23 cellular contexts compared by ENCODE assay signal in the genomic region with DNA sequence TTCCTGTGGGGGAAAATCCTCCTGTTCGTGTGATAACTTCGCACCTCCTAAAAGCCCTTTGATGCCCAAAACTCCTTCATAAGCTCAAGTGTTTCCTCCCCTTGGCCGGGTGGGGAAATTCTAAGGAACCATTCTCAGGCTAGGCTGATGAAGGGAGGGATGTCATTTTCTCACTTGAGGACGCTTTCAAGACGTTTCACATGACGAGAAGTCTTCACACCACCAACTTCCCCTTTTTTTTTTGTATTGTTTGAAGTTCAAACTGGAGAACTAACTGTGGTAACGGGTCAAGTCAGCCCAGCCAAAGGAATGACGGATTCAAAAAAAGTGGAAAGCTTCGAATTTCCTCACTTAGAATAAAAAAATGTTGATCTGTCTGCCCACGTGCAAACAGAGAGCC.
DNase-seq lines count a peak whose midpoint lies in the region; ATAC-seq, FAIRE-seq and TF ChIP-seq lines count a peak whose summit lies in the region.
"Had no signal": no experiment of that assay in that cellular context is flagged by ENCODE, and none has a peak within 500 bp of the region (broad histone marks: within the 10 kb centered on the region; RNA-seq: fewer than 3 reads in every experiment).

No MANE protein-coding gene starts in this region.

- no peaks in the 10 kb centered on the region; a peak in 1 of 5 replicates for H3K4me1 ChIP-seq in K562 (replicated peaks in 1 of 2; ENCODE audit: control insufficient read depth in 2 of 2, insufficient read depth in 2 of 2, low read length in 2 of 2)
- no peaks in the 10 kb centered on the region for H3K4me1 ChIP-seq in small intestine (ENCODE audit: control insufficient read depth in 2 of 2, insufficient read depth in 1 of 2, low read depth in 1 of 2, low read length in 1 of 2)
- H3K4me1 ChIP-seq: adrenal gland had no signal

- DNase-seq in NOMO-1 (lab: John Stamatoyannopoulos, UW; ENCODE audit: unreplicated experiment in 2 of 2) (peak; percentile 51 to 54), NOMO-1 treated with dmso at 0.1 percent for 144 hours (lab: John Stamatoyannopoulos, UW; ENCODE audit: unreplicated experiment) (no peak), NB4 (ENCODE audit: low read depth) (peak; percentile 76), K562 (ENCODE audit: extremely low read depth in 1 of 4, low spot score in 3 of 4) (no peak), small intestine (no peak)
- DNase-seq in activated CD4-positive, alpha-beta T cell treated with anti-CD3 and anti-CD28 coated beads for 4 hours, result no peak
- DNase-seq: 8988T; activated B cell treated with CpG ODN at 0.5 μM for 24 hours; activated CD4-positive, alpha-beta memory T cell treated with anti-CD3 and anti-CD28 coated beads for 36 hours; adrenal gland; AML-193; cortex of kidney; GM23248; heart left ventricle; KG1; NCI-H524 treated with DMSO at 0.1 percent for 48 hours; SHP77; stimulated activated CD4-positive, alpha-beta T cell treated with anti-CD3 and anti-CD28 coated beads, Interleukin-4, amount 100 ng/mL, for 24 hours had no signal

- H2AFZ ChIP-seq in K562 (ENCODE audit: low read depth, low read length), result no peak overlapping the region
- H2AFZ ChIP-seq: GM23248 had no signal

- no peak overlapping the region for H3K27ac ChIP-seq in K562 (ENCODE audit: extremely low read depth, low read depth, low read length)
- no peak overlapping the region for H3K27ac ChIP-seq in small intestine (ENCODE audit: low read depth in 1 of 2, low read length in 1 of 2)
- H3K27ac ChIP-seq: adrenal gland, GM23248, heart left ventricle, neutrophil had no signal

- TF ChIP-seq EP300 in K562 (IDR thresholded peaks at IDR 0.05; ENCODE audit: low read length), result no peak

- CTCF ChIA-PET in K562 (lab: Yijun Ruan, JAX; ENCODE audit: low intra/inter-chr PET ratio), result no interaction called here

- ATAC-seq in K562 (no peak), HG03354 (IDR thresholded peaks at IDR 0.05; ENCODE audit: poor library complexity, severe bottlenecking, unreplicated experiment) (no peak), HG03159 (IDR thresholded peaks at IDR 0.05; ENCODE audit: unreplicated experiment) (no peak)
- ATAC-seq: heart left ventricle had no signal

- no peak overlapping the region for H3K4me2 ChIP-seq in K562 (ENCODE audit: insufficient read depth, low read length)

- H3K36me3 ChIP-seq in K562 (ENCODE audit: control insufficient read depth, insufficient read depth, low read length) (no peaks in the 10 kb centered on the region), small intestine (ENCODE audit: control insufficient read depth in 2 of 2, insufficient read depth in 2 of 2, low read length in 2 of 2) (no peaks in the 10 kb centered on the region)
- H3K36me3 ChIP-seq: adrenal gland, heart left ventricle, neutrophil had no signal

- no peaks in the 10 kb centered on the region; the same call in none of the 2 replicates for H4K20me1 ChIP-seq in K562 (replicated peaks; ENCODE audit: control insufficient read depth, insufficient read depth, low read length)

- in situ Hi-C loops in K562 (cut with MboI), result no loop called here

- no peak for TF ChIP-seq CTCF in NB4 (IDR thresholded peaks at IDR 0.05; ENCODE audit: low read depth, low read length)
- no peak for TF ChIP-seq CTCF in K562 (IDR thresholded peaks at IDR 0.05 in 2 of 3, conservative IDR thresholded peaks at IDR 0.05 in 1 of 3; ENCODE audit: insufficient read depth in 2 of 3, low read depth in 1 of 3, low read length in 3 of 3)

- 2% methylated on average over 10 of the region's 10 CpGs for WGBS in K562 (ENCODE audit: insufficient coverage, low coverage, missing lambda C conversion rate)
- WGBS in small intestine, 3 donors, result 60 to 81% (median 69%) methylated on average over 10 of the region's 10 CpGs

- no peak overlapping the region for H3K4me3 ChIP-seq in NB4 (ENCODE audit: low read depth, low read length)
- no peak overlapping the region for H3K4me3 ChIP-seq in K562
- H3K4me3 ChIP-seq in small intestine (ENCODE audit: low read depth in 1 of 2, low read length in 2 of 2), result no peak overlapping the region
- H3K4me3 ChIP-seq: adrenal gland, GM23248, heart left ventricle had no signal

- no peak for TF ChIP-seq RAD21 in K562 (CRISPR knock-in tag; conservative IDR thresholded peaks at IDR 0.05 in 1 of 2, IDR thresholded peaks at IDR 0.05 in 1 of 2)

- intact Hi-C loops in K562 (cut with micrococcal nuclease), result loop anchor here (10.0 kb wide), 1 partner anchor 625 kb away; no protein-coding TSS in a partner anchor

- TF ChIP-seq POLR2A in NB4 (IDR thresholded peaks at IDR 0.05; ENCODE audit: extremely low read depth, insufficient read length) (no peak), K562 (conservative IDR thresholded peaks at IDR 0.05) (no peak)

- no peaks in the 10 kb centered on the region for H3K9me1 ChIP-seq in K562 (ENCODE audit: control insufficient read depth, insufficient read depth, low read length)

- H3K9ac ChIP-seq in K562 (ENCODE audit: insufficient read depth in 1 of 2, low read depth in 2 of 2, low read length in 2 of 2), result no peak overlapping the region
- H3K9ac ChIP-seq: GM23248 had no signal

- H3K79me2 ChIP-seq in K562 (ENCODE audit: control insufficient read depth, insufficient read depth, low read length), result no peaks in the 10 kb centered on the region

- H3K9me3 ChIP-seq in K562 (replicated peaks; ENCODE audit: control insufficient read depth, insufficient read depth, low read depth, low read length) (no peaks in the 10 kb centered on the region), small intestine (ENCODE audit: control insufficient read depth, low read depth) (no peaks in the 10 kb centered on the region)
- H3K9me3 ChIP-seq: adrenal gland, heart left ventricle, neutrophil had no signal

- H3K27me3 ChIP-seq in K562 (ENCODE audit: control insufficient read depth in 2 of 2, insufficient read depth in 2 of 2, low read length in 2 of 2) (peaks cover 71 to 75% of the 10 kb centered on the region in 2 experiments), small intestine (ENCODE audit: control insufficient read depth in 2 of 2, insufficient read depth in 2 of 2, low read length in 2 of 2) (no peaks in the 10 kb centered on the region)

- no TSS peak for BruUV-seq in K562 (replicated peaks; lab: Mats Ljungman, UMichigan)

- POLR2A ChIA-PET in K562 (lab: Yijun Ruan, JAX), result no interaction called here

- peak; percentile 46 for FAIRE-seq in K562 (lab: Jason Lieb, UNC)
- FAIRE-seq in small intestine (lab: Jason Lieb, UNC), result no peak
- FAIRE-seq: bronchial epithelial cell, endothelial cell of umbilical vein had no signal

TF ChIP-seq in K562, 482 proteins besides CTCF, POLR2A, EP300 and RAD21 (continues in another document):
- TF ChIP-seq, protein P1, sequence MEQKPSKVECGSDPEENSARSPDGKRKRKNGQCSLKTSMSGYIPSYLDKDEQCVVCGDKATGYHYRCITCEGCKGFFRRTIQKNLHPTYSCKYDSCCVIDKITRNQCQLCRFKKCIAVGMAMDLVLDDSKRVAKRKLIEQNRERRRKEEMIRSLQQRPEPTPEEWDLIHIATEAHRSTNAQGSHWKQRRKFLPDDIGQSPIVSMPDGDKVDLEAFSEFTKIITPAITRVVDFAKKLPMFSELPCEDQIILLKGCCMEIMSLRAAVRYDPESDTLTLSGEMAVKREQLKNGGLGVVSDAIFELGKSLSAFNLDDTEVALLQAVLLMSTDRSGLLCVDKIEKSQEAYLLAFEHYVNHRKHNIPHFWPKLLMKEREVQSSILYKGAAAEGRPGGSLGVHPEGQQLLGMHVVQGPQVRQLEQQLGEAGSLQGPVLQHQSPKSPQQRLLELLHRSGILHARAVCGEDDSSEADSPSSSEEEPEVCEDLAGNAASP (IDR thresholded peaks at IDR 0.05), result no peak
- TF ChIP-seq SPI1 (IDR thresholded peaks at IDR 0.05; ENCODE audit: borderline replicate concordance, low read depth, low read length), result peak; percentile 82
- TF ChIP-seq SOX6 (IDR thresholded peaks at IDR 0.05), result peak; percentile 46; the same call in 1 of the 2 replicates
- TF ChIP-seq MTF1 (CRISPR knock-in tag; IDR thresholded peaks at IDR 0.05; ENCODE audit: borderline replicate concordance), result no peak
- no peak for TF ChIP-seq GTF2E2 (tag; IDR thresholded peaks at IDR 0.05)
- no peak for TF ChIP-seq ZNF124 (CRISPR knock-in tag; IDR thresholded peaks at IDR 0.05)
- no peak for TF ChIP-seq TAF15 (IDR thresholded peaks at IDR 0.05; ENCODE audit: low read depth, low read length)
- TF ChIP-seq HMG20B (CRISPR knock-in tag; IDR thresholded peaks at IDR 0.05), result no peak
- TF ChIP-seq L3MBTL2 (IDR thresholded peaks at IDR 0.05), result peak; percentile 91
- TF ChIP-seq SMARCB1 (IDR thresholded peaks at IDR 0.05; ENCODE audit: insufficient read length, low read depth), result no peak
- no peak for TF ChIP-seq ZNF668 (CRISPR knock-in tag; IDR thresholded peaks at IDR 0.05)
- TF ChIP-seq, protein P2, sequence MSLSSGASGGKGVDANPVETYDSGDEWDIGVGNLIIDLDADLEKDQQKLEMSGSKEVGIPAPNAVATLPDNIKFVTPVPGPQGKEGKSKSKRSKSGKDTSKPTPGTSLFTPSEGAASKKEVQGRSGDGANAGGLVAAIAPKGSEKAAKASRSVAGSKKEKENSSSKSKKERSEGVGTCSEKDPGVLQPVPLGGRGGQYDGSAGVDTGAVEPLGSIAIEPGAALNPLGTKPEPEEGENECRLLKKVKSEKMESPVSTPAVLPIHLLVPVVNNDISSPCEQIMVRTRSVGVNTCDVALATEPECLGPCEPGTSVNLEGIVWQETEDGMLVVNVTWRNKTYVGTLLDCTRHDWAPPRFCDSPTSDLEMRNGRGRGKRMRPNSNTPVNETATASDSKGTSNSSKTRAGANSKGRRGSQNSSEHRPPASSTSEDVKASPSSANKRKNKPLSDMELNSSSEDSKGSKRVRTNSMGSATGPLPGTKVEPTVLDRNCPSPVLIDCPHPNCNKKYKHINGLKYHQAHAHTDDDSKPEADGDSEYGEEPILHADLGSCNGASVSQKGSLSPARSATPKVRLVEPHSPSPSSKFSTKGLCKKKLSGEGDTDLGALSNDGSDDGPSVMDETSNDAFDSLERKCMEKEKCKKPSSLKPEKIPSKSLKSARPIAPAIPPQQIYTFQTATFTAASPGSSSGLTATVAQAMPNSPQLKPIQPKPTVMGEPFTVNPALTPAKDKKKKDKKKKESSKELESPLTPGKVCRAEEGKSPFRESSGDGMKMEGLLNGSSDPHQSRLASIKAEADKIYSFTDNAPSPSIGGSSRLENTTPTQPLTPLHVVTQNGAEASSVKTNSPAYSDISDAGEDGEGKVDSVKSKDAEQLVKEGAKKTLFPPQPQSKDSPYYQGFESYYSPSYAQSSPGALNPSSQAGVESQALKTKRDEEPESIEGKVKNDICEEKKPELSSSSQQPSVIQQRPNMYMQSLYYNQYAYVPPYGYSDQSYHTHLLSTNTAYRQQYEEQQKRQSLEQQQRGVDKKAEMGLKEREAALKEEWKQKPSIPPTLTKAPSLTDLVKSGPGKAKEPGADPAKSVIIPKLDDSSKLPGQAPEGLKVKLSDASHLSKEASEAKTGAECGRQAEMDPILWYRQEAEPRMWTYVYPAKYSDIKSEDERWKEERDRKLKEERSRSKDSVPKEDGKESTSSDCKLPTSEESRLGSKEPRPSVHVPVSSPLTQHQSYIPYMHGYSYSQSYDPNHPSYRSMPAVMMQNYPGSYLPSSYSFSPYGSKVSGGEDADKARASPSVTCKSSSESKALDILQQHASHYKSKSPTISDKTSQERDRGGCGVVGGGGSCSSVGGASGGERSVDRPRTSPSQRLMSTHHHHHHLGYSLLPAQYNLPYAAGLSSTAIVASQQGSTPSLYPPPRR (CRISPR knock-in tag; IDR thresholded peaks at IDR 0.05; ENCODE audit: borderline replicate concordance), result no peak

Comparison
In these comparisons a context has a peak if more than half of its experiments do, and no peak if none do; other contexts are left out.
1. DNase-seq: peak in NOMO-1 (2 of 2) and NB4 (single experiment); none in NOMO-1 treated with dmso at 0.1 percent for 144 hours (single experiment), K562 (0 of 4), activated CD4-positive, alpha-beta T cell treated with anti-CD3 and anti-CD28 coated beads for 4 hours (0 of 2) and small intestine (single experiment).